In the genomic region with DNA sequence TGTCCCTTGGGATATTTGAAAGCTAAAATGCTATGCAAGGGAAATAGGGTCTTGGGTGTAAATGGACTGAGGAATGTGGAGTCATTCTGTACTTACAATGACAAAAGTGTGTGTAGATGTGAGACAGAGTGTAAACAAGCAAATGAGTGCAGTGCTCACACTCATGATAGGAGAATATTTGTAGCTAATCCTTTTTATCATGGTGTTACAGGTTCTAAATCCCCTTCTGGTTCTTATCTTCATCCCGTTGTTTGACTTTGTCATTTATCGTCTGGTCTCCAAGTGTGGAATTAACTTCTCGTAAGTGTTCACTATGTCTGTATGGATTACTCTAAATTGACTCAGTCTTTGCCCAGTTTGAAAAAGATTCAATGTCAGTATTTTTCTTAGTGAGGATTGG, we compare ENCODE assay signal across 29 cellular contexts.
"Had no signal": no experiment of that assay in that cellular context is flagged by ENCODE, and none has a peak within 500 bp of the region (broad histone marks: within the 10 kb centered on the region; RNA-seq: fewer than 3 reads in every experiment).

No MANE protein-coding gene starts in this region.

- H3K4me2 ChIP-seq: KMS-11, PC-9 had no signal

- DNase-seq: activated CD4-positive, alpha-beta memory T cell treated with anti-CD3 and anti-CD28 coated beads for 36 hours; activated CD4-positive, alpha-beta T cell treated with anti-CD3 and anti-CD28 coated beads for 36 hours; activated CD4-positive, alpha-beta T cell treated with anti-CD3 and anti-CD28 coated beads, Interleukin-2, amount 50 U/mL, for 1 hour; activated CD8-positive, alpha-beta memory T cell treated with anti-CD3 and anti-CD28 coated beads, Interleukin-2, amount 50 U/mL, for 4 hours; activated naive CD4-positive, alpha-beta T cell treated with anti-CD3 and anti-CD28 coated beads, Interleukin-2, amount 10 ng/mL, durations not matched to agents 7 days and 5 days; activated naive CD8-positive, alpha-beta T cell treated with anti-CD3 and anti-CD28 coated beads, Interleukin-2, amount 50 U/mL, for 24 hours; activated T-cell treated with anti-CD3 and anti-CD28 coated beads for 4 hours; activated T-cell treated with anti-CD3 and anti-CD28 coated beads, Interleukin-2, amount 50 U/mL, for 4 hours; anterior cingulate cortex; caudate nucleus; cerebellar nuclear complex; MM.1S; MV-4-11; NCI-H1092; NCI-H1436 treated with DMSO at 0.1 percent for 48 hours; NCI-H1694 treated with DMSO at 0.1 percent for 48 hours; NCI-H2029; NCI-H345; NCI-H510A treated with DMSO at 0.1 percent for 48 hours; NCI-H69; NK-92 treated with Interleukin-12 subunit alpha and Interleukin-12 subunit beta, amount 100 ng/mL, for 24 hours; PC-9; Right ventricle myocardium superior; SW 1271; T-helper 1 cell; T-helper 2 cell; T-helper 9 cell; WERI-Rb-1 had no signal

- H3K4me3 ChIP-seq: PC-9 had no signal

- H3K9ac ChIP-seq: KMS-11 had no signal

- H3K27ac ChIP-seq: KMS-11, PC-9, WERI-Rb-1 had no signal

- H2AFZ ChIP-seq: PC-9 had no signal

- H3K36me3 ChIP-seq: WERI-Rb-1 had no signal
